Comparison of ENCODE assay signal across 13 cellular contexts in genomic region chr6:130964808-130965604, GRCh38.
A peak's percentile ranks its signal among the peaks of the same experiment; 100 is the strongest.
DNase-seq lines count a peak whose midpoint lies in the region; ATAC-seq lines count a peak whose summit lies in the region.
"Had no signal": no experiment of that assay in that cellular context is flagged by ENCODE, and none has a peak within 500 bp of the region (broad histone marks: within the 10 kb centered on the region; RNA-seq: fewer than 3 reads in every experiment).

No MANE protein-coding gene starts in this region.

- no peaks in the 10 kb centered on the region for H3K4me1 Mint-ChIP-seq in activated naive CD4-positive, alpha-beta T cell treated with anti-CD3 and anti-CD28 coated beads for 36 hours (ENCODE audit: low read depth)

- intact Hi-C loops in activated naive CD4-positive, alpha-beta T cell treated with anti-CD3 and anti-CD28 coated beads for 36 hours (cut with micrococcal nuclease): no loop called here

- no peaks in the 10 kb centered on the region for H3K27me3 ChIP-seq in adipocyte (replicated peaks; ENCODE audit: control insufficient read depth, insufficient read depth, low read length)

- H3K27me3 Mint-ChIP-seq in activated naive CD4-positive, alpha-beta T cell treated with anti-CD3 and anti-CD28 coated beads for 36 hours (ENCODE audit: low read depth): no peaks in the 10 kb centered on the region
- H3K27me3 Mint-ChIP-seq: dendritic cell treated with granulocyte-macrophage colony-stimulating factor and Interleukin-4, amounts not matched to agents 40 ng/mL and 50 ng/mL, for 4 days had no signal

- CTCF ChIA-PET in activated naive CD4-positive, alpha-beta T cell treated with anti-CD3 and anti-CD28 coated beads for 36 hours (lab: Charles Lee): no interaction called here

- no peaks in the 10 kb centered on the region for H3K9me3 Mint-ChIP-seq in activated naive CD4-positive, alpha-beta T cell treated with anti-CD3 and anti-CD28 coated beads, Interleukin-2, amount 50 U/mL, for 72 hours
- H3K9me3 Mint-ChIP-seq in activated naive CD4-positive, alpha-beta T cell treated with anti-CD3 and anti-CD28 coated beads for 36 hours: no peaks in the 10 kb centered on the region
- H3K9me3 Mint-ChIP-seq: dendritic cell treated with granulocyte-macrophage colony-stimulating factor and Interleukin-4, amounts not matched to agents 40 ng/mL and 50 ng/mL, for 4 days; nephron progenitor cell; WTC11 had no signal

- peaks cover 49% of the 10 kb centered on the region for H3K4me1 ChIP-seq in adipocyte (ENCODE audit: control insufficient read depth, insufficient read depth, low read length)

- no peaks in the 10 kb centered on the region for H3K36me3 Mint-ChIP-seq in activated naive CD4-positive, alpha-beta T cell treated with anti-CD3 and anti-CD28 coated beads, Interleukin-2, amount 50 U/mL, for 72 hours
- no peaks in the 10 kb centered on the region for H3K36me3 Mint-ChIP-seq in activated naive CD4-positive, alpha-beta T cell treated with anti-CD3 and anti-CD28 coated beads for 36 hours (ENCODE audit: low read depth)
- H3K36me3 Mint-ChIP-seq: WTC11 had no signal

- H3K36me3 ChIP-seq in adipocyte (ENCODE audit: control insufficient read depth, insufficient read depth, low read length, severe bottlenecking): no peaks in the 10 kb centered on the region

- no peak overlapping the region for H3K9ac ChIP-seq in adipocyte (ENCODE audit: low read length)

- H3K4me3 Mint-ChIP-seq in activated naive CD4-positive, alpha-beta T cell treated with anti-CD3 and anti-CD28 coated beads for 36 hours: no peak overlapping the region
- H3K4me3 Mint-ChIP-seq: dendritic cell treated with granulocyte-macrophage colony-stimulating factor and Interleukin-4, amounts not matched to agents 40 ng/mL and 50 ng/mL, for 4 days; nephron progenitor cell; WTC11 had no signal

- ATAC-seq in activated naive CD4-positive, alpha-beta T cell treated with anti-CD3 and anti-CD28 coated beads, Interleukin-2, amount 50 U/mL, for 72 hours: peak; percentile 16 to 48
- ATAC-seq in HG02798 (IDR thresholded peaks at IDR 0.05; ENCODE audit: poor library complexity, unreplicated experiment) (peak; percentile 56), HG03439 (IDR thresholded peaks at IDR 0.05; ENCODE audit: unreplicated experiment) (no peak)
- ATAC-seq: WTC11 had no signal

- peak overlapping the region; percentile 57 for H3K4me3 ChIP-seq in adipocyte (ENCODE audit: low read length)
- H3K4me3 ChIP-seq: skin epidermis had no signal

- H3K9me3 ChIP-seq in adipocyte (ENCODE audit: control insufficient read depth, low read length): no peaks in the 10 kb centered on the region

- DNase-seq in activated naive CD4-positive, alpha-beta T cell treated with anti-CD3 and anti-CD28 coated beads, Interleukin-2, amount 50 U/mL, for 72 hours (ENCODE audit: low spot score in 2 of 2): no peak
- DNase-seq in activated naive CD4-positive, alpha-beta T cell treated with anti-CD3 and anti-CD28 coated beads for 36 hours: no peak
- no peak for DNase-seq in adipocyte (ENCODE audit: low read depth)
- DNase-seq in Ammon's horn (ENCODE audit: low spot score): no peak
- DNase-seq in EL: no peak
- no peak for DNase-seq in NCI-H1417 treated with DMSO at 0.1 percent for 48 hours (lab: John Stamatoyannopoulos, UW)
- DNase-seq: nephron progenitor cell; stimulated activated CD4-positive, alpha-beta T cell treated with anti-CD3 and anti-CD28 coated beads, Interleukin-4, amount 100 ng/mL, for 1 hour had no signal

- H3K27ac Mint-ChIP-seq in activated naive CD4-positive, alpha-beta T cell treated with anti-CD3 and anti-CD28 coated beads, Interleukin-2, amount 50 U/mL, for 72 hours: no peak overlapping the region
- no peak overlapping the region for H3K27ac Mint-ChIP-seq in activated naive CD4-positive, alpha-beta T cell treated with anti-CD3 and anti-CD28 coated beads for 36 hours
- H3K27ac Mint-ChIP-seq: dendritic cell treated with granulocyte-macrophage colony-stimulating factor and Interleukin-4, amounts not matched to agents 40 ng/mL and 50 ng/mL, for 4 days; nephron progenitor cell; WTC11 had no signal
